ENCODE assay signal across 16 cellular contexts in genomic region chr16:84446086-84446485, GRCh38. TPM values are rescaled to one million over a fixed set of nuclear protein-coding genes. Genes with fewer than 3 reads are reported as not detected.
A peak's percentile ranks its signal among the peaks of the same experiment; 100 is the strongest.
DNase-seq lines count a peak whose midpoint lies in the region; ATAC-seq and TF ChIP-seq lines count a peak whose summit lies in the region.
"Had no signal": no experiment of that assay in that cellular context is flagged by ENCODE, and none has a peak within 500 bp of the region (broad histone marks: within the 10 kb centered on the region; RNA-seq: fewer than 3 reads in every experiment).

No MANE protein-coding gene starts in this region.

- no peak overlapping the region for H3K4me3 ChIP-seq in fibroblast of the aortic adventitia (ENCODE audit: low read depth, low read length)
- no peak overlapping the region for H3K4me3 ChIP-seq in heart right ventricle
- H3K4me3 ChIP-seq in aorta (ENCODE audit: low read length in 2 of 2), result no peak overlapping the region
- H3K4me3 ChIP-seq: SJSA1 had no signal

- DNase-seq in LoVo (ENCODE audit: low spot score) (peak; percentile 6), amniotic epithelial cell (ENCODE audit: low read depth) (peak; percentile 28), fibroblast of the aortic adventitia (ENCODE audit: low read depth) (peak; percentile 52), stromal cell of bone marrow (ENCODE audit: low read depth) (peak; percentile 6), heart right ventricle (no peak), aorta (no peak)
- DNase-seq in NK-92 treated with Interleukin-12 subunit alpha and Interleukin-12 subunit beta, amount 100 ng/mL, for 24 hours (lab: John Stamatoyannopoulos, UW), result no peak
- DNase-seq: BE2C; CD4-positive, alpha-beta T cell; H7; Karpas-422; NCI-H1105; NCI-H187; NCI-H526 treated with DMSO at 0.1 percent for 48 hours had no signal

- TF ChIP-seq CTCF in fibroblast of the aortic adventitia (IDR thresholded peaks at IDR 0.05; ENCODE audit: insufficient read depth, low read length) (no peak), heart right ventricle (IDR thresholded peaks at IDR 0.05) (no peak)

- H3K27ac ChIP-seq in heart right ventricle (no peak overlapping the region), aorta (ENCODE audit: low read depth in 1 of 2, low read length in 2 of 2) (no peak overlapping the region)
- H3K27ac ChIP-seq: SJSA1 had no signal

- peaks cover 0 to 20% (median 11%) of the 10 kb centered on the region in 7 donors for H3K27me3 ChIP-seq in heart right ventricle
- H3K27me3 ChIP-seq in aorta (ENCODE audit: control insufficient read depth in 1 of 2, insufficient read depth in 2 of 2, low read length in 1 of 2), result peaks cover 0 to 3% of the 10 kb centered on the region in 2 donors

- ATAC-seq in heart right ventricle (no peak), aorta (ENCODE audit: low FRiP score) (no peak)
- ATAC-seq: HepG2 had no signal

- no peaks in the 10 kb centered on the region for H3K36me3 ChIP-seq in heart right ventricle
- no peaks in the 10 kb centered on the region for H3K36me3 ChIP-seq in aorta (ENCODE audit: control insufficient read depth in 1 of 2, insufficient read depth in 2 of 2, low read length in 1 of 2)
- H3K36me3 ChIP-seq: BE2C, SJSA1 had no signal

- H3K9me3 ChIP-seq in heart right ventricle (no peaks in the 10 kb centered on the region), aorta (ENCODE audit: control insufficient read depth, low read length) (no peaks in the 10 kb centered on the region)
- H3K9me3 ChIP-seq: BE2C, SJSA1 had no signal

- intact Hi-C loops in heart right ventricle (cut with DNase I), result no loop called here
- intact Hi-C loops in aorta (cut with DNase I), result no loop called here

- WGBS in heart right ventricle, 2 donors, result 72 to 81% methylated on average over 4 of the region's 4 CpGs
- WGBS in aorta, 2 donors, result 69 to 70% methylated on average over 4 of the region's 4 CpGs

- H3K4me1 ChIP-seq in heart right ventricle (no peaks in the 10 kb centered on the region), aorta (ENCODE audit: control insufficient read depth in 1 of 2, insufficient read depth in 2 of 2, low read length in 2 of 2) (no peaks in the 10 kb centered on the region)
- H3K4me1 ChIP-seq: BE2C, SJSA1 had no signal

RNA-seq across cellular contexts. Expression of gene MEAK7, which starts 58.4 kb away (rescaled TPM):
- 12.4 and 19.1 TPM in 2 replicates for total RNA-seq in fibroblast of the aortic adventitia (ENCODE audit: low replicate concordance)
- 1 to 10 TPM; 3.3 to 7.6 (median 5.7) TPM for total RNA-seq in heart right ventricle
- polyA plus RNA-seq in heart right ventricle, result 1 to 10 TPM; 3.2 to 3.4 TPM
- total RNA-seq in aorta, result 10 to 100 TPM; 17.4 to 23.9 TPM
- polyA plus RNA-seq in aorta, result 1 to 10 TPM; 3.4 to 5.8 TPM

Comparison
In these comparisons a context has a peak if more than half of its experiments do, and no peak if none do; other contexts are left out.
1. DNase-seq: peak in LoVo (single experiment), amniotic epithelial cell (single experiment), fibroblast of the aortic adventitia (single experiment) and stromal cell of bone marrow (single experiment); none in NK-92 treated with Interleukin-12 subunit alpha and Interleukin-12 subunit beta, amount 100 ng/mL, for 24 hours (single experiment), heart right ventricle (0 of 2) and aorta (0 of 2).